Comparison of ENCODE assay signal across 1 cellular context in the genomic region with DNA sequence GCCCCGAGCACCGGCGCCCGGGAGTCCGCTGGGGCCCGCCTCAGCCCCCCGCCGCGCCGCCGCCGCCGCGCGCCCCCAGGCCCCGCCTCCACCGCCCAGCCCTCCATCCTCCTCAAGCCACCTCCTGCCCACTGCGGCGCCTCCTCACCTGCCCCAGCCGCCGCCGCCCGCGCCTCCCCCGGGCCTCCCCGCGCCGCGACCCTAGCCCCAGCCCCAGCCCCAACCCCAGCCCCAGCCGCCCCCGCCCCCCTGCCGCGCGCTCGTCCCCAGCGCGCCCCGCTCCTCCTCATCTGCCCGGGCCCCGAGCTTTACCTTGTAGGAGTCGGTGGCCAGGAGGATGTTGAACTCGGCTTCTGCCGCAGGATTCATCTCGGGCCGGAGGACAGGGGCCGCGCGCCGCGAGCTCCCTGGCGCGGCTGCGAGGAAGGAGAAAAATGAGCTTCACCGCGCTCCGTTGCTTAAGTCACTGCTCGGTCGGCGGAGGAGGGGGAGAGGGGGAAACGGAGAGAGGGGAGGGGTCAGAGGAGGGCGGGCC.
TF ChIP-seq lines count a peak whose summit lies in the region.

A gene (minus strand): TSS at position 468 of the 535 bp plus-strand sequence. CDS start 99 bp downstream, at position 369.

TF ChIP-seq in K562, 482 proteins besides CTCF, POLR2A, EP300 and RAD21 (continued from another document and continues in another):
- TF ChIP-seq, protein P1, sequence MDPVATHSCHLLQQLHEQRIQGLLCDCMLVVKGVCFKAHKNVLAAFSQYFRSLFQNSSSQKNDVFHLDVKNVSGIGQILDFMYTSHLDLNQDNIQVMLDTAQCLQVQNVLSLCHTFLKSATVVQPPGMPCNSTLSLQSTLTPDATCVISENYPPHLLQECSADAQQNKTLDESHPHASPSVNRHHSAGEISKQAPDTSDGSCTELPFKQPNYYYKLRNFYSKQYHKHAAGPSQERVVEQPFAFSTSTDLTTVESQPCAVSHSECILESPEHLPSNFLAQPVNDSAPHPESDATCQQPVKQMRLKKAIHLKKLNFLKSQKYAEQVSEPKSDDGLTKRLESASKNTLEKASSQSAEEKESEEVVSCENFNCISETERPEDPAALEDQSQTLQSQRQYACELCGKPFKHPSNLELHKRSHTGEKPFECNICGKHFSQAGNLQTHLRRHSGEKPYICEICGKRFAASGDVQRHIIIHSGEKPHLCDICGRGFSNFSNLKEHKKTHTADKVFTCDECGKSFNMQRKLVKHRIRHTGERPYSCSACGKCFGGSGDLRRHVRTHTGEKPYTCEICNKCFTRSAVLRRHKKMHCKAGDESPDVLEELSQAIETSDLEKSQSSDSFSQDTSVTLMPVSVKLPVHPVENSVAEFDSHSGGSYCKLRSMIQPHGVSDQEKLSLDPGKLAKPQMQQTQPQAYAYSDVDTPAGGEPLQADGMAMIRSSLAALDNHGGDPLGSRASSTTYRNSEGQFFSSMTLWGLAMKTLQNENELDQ (CRISPR knock-in tag; IDR thresholded peaks at IDR 0.05; ENCODE audit: borderline replicate concordance): no peak
- TF ChIP-seq SPI1 (IDR thresholded peaks at IDR 0.05; ENCODE audit: borderline replicate concordance, low read depth, low read length): no peak
- TF ChIP-seq ARID2 (IDR thresholded peaks at IDR 0.05): no peak
- peak; percentile 63; the same call in 1 of the 2 replicates for TF ChIP-seq ZBED1 (IDR thresholded peaks at IDR 0.05)
- TF ChIP-seq, protein P2, sequence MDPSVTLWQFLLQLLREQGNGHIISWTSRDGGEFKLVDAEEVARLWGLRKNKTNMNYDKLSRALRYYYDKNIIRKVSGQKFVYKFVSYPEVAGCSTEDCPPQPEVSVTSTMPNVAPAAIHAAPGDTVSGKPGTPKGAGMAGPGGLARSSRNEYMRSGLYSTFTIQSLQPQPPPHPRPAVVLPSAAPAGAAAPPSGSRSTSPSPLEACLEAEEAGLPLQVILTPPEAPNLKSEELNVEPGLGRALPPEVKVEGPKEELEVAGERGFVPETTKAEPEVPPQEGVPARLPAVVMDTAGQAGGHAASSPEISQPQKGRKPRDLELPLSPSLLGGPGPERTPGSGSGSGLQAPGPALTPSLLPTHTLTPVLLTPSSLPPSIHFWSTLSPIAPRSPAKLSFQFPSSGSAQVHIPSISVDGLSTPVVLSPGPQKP (CRISPR knock-in tag; IDR thresholded peaks at IDR 0.05): no peak
- no peak for TF ChIP-seq ZNF696 (CRISPR knock-in tag; conservative IDR thresholded peaks at IDR 0.05)
- no peak for TF ChIP-seq HNRNPL (IDR thresholded peaks at IDR 0.05; ENCODE audit: low read depth, low read length)
- no peak for TF ChIP-seq ILF3 (IDR thresholded peaks at IDR 0.05; ENCODE audit: borderline replicate concordance)
- TF ChIP-seq ASH1L (IDR thresholded peaks at IDR 0.05; ENCODE audit: borderline replicate concordance, low read depth, partially characterized antibody): no peak
- TF ChIP-seq NBN (IDR thresholded peaks at IDR 0.05; ENCODE audit: low read depth): peak; percentile 36
- TF ChIP-seq ELF4 (CRISPR knock-in tag; IDR thresholded peaks at IDR 0.05): peak; percentile 50; the same call in 1 of the 2 replicates
- TF ChIP-seq, protein P3, sequence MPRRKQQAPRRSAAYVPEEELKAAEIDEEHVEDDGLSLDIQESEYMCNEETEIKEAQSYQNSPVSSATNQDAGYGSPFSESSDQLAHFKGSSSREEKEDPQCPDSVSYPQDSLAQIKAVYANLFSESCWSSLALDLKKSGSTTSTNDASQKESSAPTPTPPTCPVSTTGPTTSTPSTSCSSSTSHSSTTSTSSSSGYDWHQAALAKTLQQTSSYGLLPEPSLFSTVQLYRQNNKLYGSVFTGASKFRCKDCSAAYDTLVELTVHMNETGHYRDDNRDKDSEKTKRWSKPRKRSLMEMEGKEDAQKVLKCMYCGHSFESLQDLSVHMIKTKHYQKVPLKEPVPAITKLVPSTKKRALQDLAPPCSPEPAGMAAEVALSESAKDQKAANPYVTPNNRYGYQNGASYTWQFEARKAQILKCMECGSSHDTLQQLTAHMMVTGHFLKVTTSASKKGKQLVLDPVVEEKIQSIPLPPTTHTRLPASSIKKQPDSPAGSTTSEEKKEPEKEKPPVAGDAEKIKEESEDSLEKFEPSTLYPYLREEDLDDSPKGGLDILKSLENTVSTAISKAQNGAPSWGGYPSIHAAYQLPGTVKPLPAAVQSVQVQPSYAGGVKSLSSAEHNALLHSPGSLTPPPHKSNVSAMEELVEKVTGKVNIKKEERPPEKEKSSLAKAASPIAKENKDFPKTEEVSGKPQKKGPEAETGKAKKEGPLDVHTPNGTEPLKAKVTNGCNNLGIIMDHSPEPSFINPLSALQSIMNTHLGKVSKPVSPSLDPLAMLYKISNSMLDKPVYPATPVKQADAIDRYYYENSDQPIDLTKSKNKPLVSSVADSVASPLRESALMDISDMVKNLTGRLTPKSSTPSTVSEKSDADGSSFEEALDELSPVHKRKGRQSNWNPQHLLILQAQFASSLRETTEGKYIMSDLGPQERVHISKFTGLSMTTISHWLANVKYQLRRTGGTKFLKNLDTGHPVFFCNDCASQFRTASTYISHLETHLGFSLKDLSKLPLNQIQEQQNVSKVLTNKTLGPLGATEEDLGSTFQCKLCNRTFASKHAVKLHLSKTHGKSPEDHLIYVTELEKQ (CRISPR knock-in tag; IDR thresholded peaks at IDR 0.05): no peak
- peak; percentile 95 for TF ChIP-seq POLR2G (IDR thresholded peaks at IDR 0.05; ENCODE audit: low read depth, low read length)
- TF ChIP-seq BCL6 (CRISPR knock-in tag; IDR thresholded peaks at IDR 0.05): no peak
- TF ChIP-seq, protein P4, sequence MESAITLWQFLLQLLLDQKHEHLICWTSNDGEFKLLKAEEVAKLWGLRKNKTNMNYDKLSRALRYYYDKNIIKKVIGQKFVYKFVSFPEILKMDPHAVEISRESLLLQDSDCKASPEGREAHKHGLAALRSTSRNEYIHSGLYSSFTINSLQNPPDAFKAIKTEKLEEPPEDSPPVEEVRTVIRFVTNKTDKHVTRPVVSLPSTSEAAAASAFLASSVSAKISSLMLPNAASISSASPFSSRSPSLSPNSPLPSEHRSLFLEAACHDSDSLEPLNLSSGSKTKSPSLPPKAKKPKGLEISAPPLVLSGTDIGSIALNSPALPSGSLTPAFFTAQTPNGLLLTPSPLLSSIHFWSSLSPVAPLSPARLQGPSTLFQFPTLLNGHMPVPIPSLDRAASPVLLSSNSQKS (CRISPR knock-in tag; IDR thresholded peaks at IDR 0.05): no peak
- TF ChIP-seq GABPA (tag; conservative IDR thresholded peaks at IDR 0.05; ENCODE audit: low read depth): no peak
- no peak for TF ChIP-seq CBX2 (IDR thresholded peaks at IDR 0.05; ENCODE audit: insufficient read depth, low read length, poor library complexity, severe bottlenecking)
- TF ChIP-seq PHF8 (IDR thresholded peaks at IDR 0.05; ENCODE audit: borderline replicate concordance, low read length): peak; percentile 58; the same call in 1 of the 2 replicates
- TF ChIP-seq YBX1 (IDR thresholded peaks at IDR 0.05): no peak
- TF ChIP-seq ZNF436 (CRISPR knock-in tag; IDR thresholded peaks at IDR 0.05): no peak
- TF ChIP-seq ADNP (tag; IDR thresholded peaks at IDR 0.05): no peak
- TF ChIP-seq, protein P5, sequence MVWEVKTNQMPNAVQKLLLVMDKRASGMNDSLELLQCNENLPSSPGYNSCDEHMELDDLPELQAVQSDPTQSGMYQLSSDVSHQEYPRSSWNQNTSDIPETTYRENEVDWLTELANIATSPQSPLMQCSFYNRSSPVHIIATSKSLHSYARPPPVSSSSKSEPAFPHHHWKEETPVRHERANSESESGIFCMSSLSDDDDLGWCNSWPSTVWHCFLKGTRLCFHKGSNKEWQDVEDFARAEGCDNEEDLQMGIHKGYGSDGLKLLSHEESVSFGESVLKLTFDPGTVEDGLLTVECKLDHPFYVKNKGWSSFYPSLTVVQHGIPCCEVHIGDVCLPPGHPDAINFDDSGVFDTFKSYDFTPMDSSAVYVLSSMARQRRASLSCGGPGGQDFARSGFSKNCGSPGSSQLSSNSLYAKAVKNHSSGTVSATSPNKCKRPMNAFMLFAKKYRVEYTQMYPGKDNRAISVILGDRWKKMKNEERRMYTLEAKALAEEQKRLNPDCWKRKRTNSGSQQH (CRISPR knock-in tag; IDR thresholded peaks at IDR 0.05): 0 out of 2 replicates have a peak, but pooled peaks have one; percentile 64
- no peak for TF ChIP-seq GATAD2A (IDR thresholded peaks at IDR 0.05)
- no peak for TF ChIP-seq NFRKB (IDR thresholded peaks at IDR 0.05; ENCODE audit: low read depth)
- TF ChIP-seq EP400 (IDR thresholded peaks at IDR 0.05): no peak
- no peak for TF ChIP-seq ZNF184 (CRISPR knock-in tag; IDR thresholded peaks at IDR 0.05)
- TF ChIP-seq, protein P6, sequence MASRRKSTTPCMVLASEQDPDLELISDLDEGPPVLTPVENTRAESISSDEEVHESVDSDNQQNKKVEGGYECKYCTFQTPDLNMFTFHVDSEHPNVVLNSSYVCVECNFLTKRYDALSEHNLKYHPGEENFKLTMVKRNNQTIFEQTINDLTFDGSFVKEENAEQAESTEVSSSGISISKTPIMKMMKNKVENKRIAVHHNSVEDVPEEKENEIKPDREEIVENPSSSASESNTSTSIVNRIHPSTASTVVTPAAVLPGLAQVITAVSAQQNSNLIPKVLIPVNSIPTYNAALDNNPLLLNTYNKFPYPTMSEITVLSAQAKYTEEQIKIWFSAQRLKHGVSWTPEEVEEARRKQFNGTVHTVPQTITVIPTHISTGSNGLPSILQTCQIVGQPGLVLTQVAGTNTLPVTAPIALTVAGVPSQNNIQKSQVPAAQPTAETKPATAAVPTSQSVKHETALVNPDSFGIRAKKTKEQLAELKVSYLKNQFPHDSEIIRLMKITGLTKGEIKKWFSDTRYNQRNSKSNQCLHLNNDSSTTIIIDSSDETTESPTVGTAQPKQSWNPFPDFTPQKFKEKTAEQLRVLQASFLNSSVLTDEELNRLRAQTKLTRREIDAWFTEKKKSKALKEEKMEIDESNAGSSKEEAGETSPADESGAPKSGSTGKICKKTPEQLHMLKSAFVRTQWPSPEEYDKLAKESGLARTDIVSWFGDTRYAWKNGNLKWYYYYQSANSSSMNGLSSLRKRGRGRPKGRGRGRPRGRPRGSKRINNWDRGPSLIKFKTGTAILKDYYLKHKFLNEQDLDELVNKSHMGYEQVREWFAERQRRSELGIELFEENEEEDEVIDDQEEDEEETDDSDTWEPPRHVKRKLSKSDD (conservative IDR thresholded peaks at IDR 0.05; ENCODE audit: low read length): no peak
- no peak for TF ChIP-seq NRF1 (conservative IDR thresholded peaks at IDR 0.05 in 1 of 2, IDR thresholded peaks at IDR 0.05 in 1 of 2)
- TF ChIP-seq, protein P7, sequence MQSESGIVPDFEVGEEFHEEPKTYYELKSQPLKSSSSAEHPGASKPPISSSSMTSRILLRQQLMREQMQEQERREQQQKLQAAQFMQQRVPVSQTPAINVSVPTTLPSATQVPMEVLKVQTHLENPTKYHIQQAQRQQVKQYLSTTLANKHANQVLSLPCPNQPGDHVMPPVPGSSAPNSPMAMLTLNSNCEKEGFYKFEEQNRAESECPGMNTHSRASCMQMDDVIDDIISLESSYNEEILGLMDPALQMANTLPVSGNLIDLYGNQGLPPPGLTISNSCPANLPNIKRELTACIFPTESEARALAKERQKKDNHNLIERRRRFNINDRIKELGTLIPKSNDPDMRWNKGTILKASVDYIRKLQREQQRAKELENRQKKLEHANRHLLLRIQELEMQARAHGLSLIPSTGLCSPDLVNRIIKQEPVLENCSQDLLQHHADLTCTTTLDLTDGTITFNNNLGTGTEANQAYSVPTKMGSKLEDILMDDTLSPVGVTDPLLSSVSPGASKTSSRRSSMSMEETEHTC (IDR thresholded peaks at IDR 0.05): no peak
- TF ChIP-seq SRF (CRISPR knock-in tag; IDR thresholded peaks at IDR 0.05): no peak
- TF ChIP-seq, protein P8, sequence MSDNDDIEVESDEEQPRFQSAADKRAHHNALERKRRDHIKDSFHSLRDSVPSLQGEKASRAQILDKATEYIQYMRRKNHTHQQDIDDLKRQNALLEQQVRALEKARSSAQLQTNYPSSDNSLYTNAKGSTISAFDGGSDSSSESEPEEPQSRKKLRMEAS (CRISPR knock-in tag; IDR thresholded peaks at IDR 0.05): no peak
- no peak for TF ChIP-seq ZNF384 (IDR thresholded peaks at IDR 0.05; ENCODE audit: low read depth, low read length)
- no peak for TF ChIP-seq TCF7 (IDR thresholded peaks at IDR 0.05; ENCODE audit: borderline replicate concordance)
- TF ChIP-seq, protein P9, sequence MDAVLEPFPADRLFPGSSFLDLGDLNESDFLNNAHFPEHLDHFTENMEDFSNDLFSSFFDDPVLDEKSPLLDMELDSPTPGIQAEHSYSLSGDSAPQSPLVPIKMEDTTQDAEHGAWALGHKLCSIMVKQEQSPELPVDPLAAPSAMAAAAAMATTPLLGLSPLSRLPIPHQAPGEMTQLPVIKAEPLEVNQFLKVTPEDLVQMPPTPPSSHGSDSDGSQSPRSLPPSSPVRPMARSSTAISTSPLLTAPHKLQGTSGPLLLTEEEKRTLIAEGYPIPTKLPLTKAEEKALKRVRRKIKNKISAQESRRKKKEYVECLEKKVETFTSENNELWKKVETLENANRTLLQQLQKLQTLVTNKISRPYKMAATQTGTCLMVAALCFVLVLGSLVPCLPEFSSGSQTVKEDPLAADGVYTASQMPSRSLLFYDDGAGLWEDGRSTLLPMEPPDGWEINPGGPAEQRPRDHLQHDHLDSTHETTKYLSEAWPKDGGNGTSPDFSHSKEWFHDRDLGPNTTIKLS (IDR thresholded peaks at IDR 0.05; ENCODE audit: borderline replicate concordance, low read depth): no peak
- no peak for TF ChIP-seq ZKSCAN3 (CRISPR knock-in tag; IDR thresholded peaks at IDR 0.05)
- TF ChIP-seq, protein P10, sequence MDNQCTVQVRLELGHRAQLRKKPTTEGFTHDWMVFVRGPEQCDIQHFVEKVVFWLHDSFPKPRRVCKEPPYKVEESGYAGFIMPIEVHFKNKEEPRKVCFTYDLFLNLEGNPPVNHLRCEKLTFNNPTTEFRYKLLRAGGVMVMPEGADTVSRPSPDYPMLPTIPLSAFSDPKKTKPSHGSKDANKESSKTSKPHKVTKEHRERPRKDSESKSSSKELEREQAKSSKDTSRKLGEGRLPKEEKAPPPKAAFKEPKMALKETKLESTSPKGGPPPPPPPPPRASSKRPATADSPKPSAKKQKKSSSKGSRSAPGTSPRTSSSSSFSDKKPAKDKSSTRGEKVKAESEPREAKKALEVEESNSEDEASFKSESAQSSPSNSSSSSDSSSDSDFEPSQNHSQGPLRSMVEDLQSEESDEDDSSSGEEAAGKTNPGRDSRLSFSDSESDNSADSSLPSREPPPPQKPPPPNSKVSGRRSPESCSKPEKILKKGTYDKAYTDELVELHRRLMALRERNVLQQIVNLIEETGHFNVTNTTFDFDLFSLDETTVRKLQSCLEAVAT (IDR thresholded peaks at IDR 0.05): peak; percentile 76 to 91
- TF ChIP-seq SMARCA5 (IDR thresholded peaks at IDR 0.05): no peak
- TF ChIP-seq POLR3G (IDR thresholded peaks at IDR 0.05; ENCODE audit: extremely low read depth, insufficient read length, insufficient replicate concordance): no peak
- no peak for TF ChIP-seq MYNN (IDR thresholded peaks at IDR 0.05)
- no peak for TF ChIP-seq MYNN (CRISPR knock-in tag; IDR thresholded peaks at IDR 0.05)
- peak in 1 of 3 experiments; percentile 11 for TF ChIP-seq YY1 (IDR thresholded peaks at IDR 0.05; ENCODE audit: borderline replicate concordance in 1 of 3, control insufficient read depth in 1 of 3, extremely low read depth in 1 of 3, insufficient read depth in 3 of 3, insufficient read length in 1 of 3, insufficient replicate concordance in 2 of 3, low read depth in 1 of 3, low read length in 2 of 3)
